In genomic region chr12:76018111-76018510, GRCh38 we compare ENCODE assay signal across 10 cellular contexts. TPM values are rescaled to one million over a fixed set of nuclear protein-coding genes. Genes with fewer than 3 reads are reported as not detected.
DNase-seq lines count a peak whose midpoint lies in the region; ATAC-seq and TF ChIP-seq lines count a peak whose summit lies in the region.
"Had no signal": no experiment of that assay in that cellular context is flagged by ENCODE, and none has a peak within 500 bp of the region (broad histone marks: within the 10 kb centered on the region; RNA-seq: fewer than 3 reads in every experiment).

No MANE protein-coding gene starts in this region.

- H2BK15ac ChIP-seq in IMR-90 (ENCODE audit: low read depth, low read length) = peak overlapping the region; percentile 7; the same call in 2 of the 3 replicates

- H4K91ac ChIP-seq in IMR-90 (ENCODE audit: insufficient read depth, low read depth, low read length) = peak overlapping the region; percentile 67

- H4K5ac ChIP-seq in IMR-90 (ENCODE audit: low read depth, low read length) = peak overlapping the region; percentile 1; the same call in 1 of the 2 replicates

- H3K4me3 Mint-ChIP-seq in CD4-positive, alpha-beta T cell = no peak overlapping the region

- H3K36me3 ChIP-seq in IMR-90 (ENCODE audit: control insufficient read depth, insufficient read depth, low read length) (no peaks in the 10 kb centered on the region), lower lobe of right lung (no peaks in the 10 kb centered on the region)
- H3K36me3 ChIP-seq: right lobe of liver had no signal

- CTCF ChIA-PET in IMR-90 (lab: Yijun Ruan, JAX) = interaction anchor here (0.7 kb wide), 1 partner anchor 366 kb away, joined by 4 read pairs; no protein-coding TSS in a partner anchor
- CTCF ChIA-PET in CD4-positive, alpha-beta T cell (lab: Charles Lee) = no interaction called here

- TF ChIP-seq POLR2A in IMR-90 (IDR thresholded peaks at IDR 0.05; ENCODE audit: low read depth, low read length) = no peak
- TF ChIP-seq POLR2A in erythroblast (IDR thresholded peaks at IDR 0.05; ENCODE audit: low read length) = no peak

- peaks cover 26% of the 10 kb centered on the region for H3K4me1 Mint-ChIP-seq in CD4-positive, alpha-beta T cell (ENCODE audit: low read depth)

- H3K9me1 ChIP-seq in IMR-90 (ENCODE audit: insufficient read depth, low read length) = peaks cover 8% of the 10 kb centered on the region; the same call in 1 of the 2 replicates

- H3K9me3 ChIP-seq in IMR-90 (ENCODE audit: control insufficient read depth, insufficient read depth, low read length) (no peaks in the 10 kb centered on the region), lower lobe of right lung (no peaks in the 10 kb centered on the region)
- no peaks in the 10 kb centered on the region for H3K9me3 ChIP-seq in CD4-positive, alpha-beta T cell (ENCODE audit: control insufficient read depth, low read length)
- H3K9me3 ChIP-seq: right lobe of liver had no signal

- POLR2A ChIA-PET in IMR-90 (lab: Charles Lee; ENCODE audit: unreplicated experiment) = no interaction called here
- POLR2A ChIA-PET in CD4-positive, alpha-beta T cell (lab: Charles Lee) = no interaction called here

- dilution Hi-C loops in IMR-90 (cut with HindIII; ENCODE audit: low sequenced_read_pairs, unreplicated experiment) = no loop called here

- no peaks in the 10 kb centered on the region for H3K27me3 Mint-ChIP-seq in CD4-positive, alpha-beta T cell

- no peak for TF ChIP-seq RAD21 in IMR-90 (IDR thresholded peaks at IDR 0.05; ENCODE audit: low read length)

- DNase-seq in CD1c-positive myeloid dendritic cell (ENCODE audit: extremely low spot score) (peak; percentile 39), IMR-90 (peak; percentile 61), cardiac fibroblast (ENCODE audit: low read depth in 2 of 2) (peak; percentile 54 to 85), lower lobe of right lung (no peak), erythroblast (lab: John Stamatoyannopoulos, UW) (no peak)
- DNase-seq in CD4-positive, alpha-beta T cell = no peak
- DNase-seq: right lobe of liver had no signal

- H2AFZ ChIP-seq in IMR-90 (replicated peaks; ENCODE audit: low read length, poor library complexity) = peak overlapping the region; percentile 39

- H2AK5ac ChIP-seq in IMR-90 (ENCODE audit: low read depth, low read length) = peak overlapping the region; percentile 77

- no peaks in the 10 kb centered on the region for H3K36me3 Mint-ChIP-seq in CD4-positive, alpha-beta T cell (ENCODE audit: low read depth)
- H3K36me3 Mint-ChIP-seq: activated naive CD4-positive, alpha-beta T cell treated with anti-CD3 and anti-CD28 coated beads, Interleukin-2, amount 50 U/mL, for 72 hours had no signal

- no peak overlapping the region for H3K27ac Mint-ChIP-seq in CD4-positive, alpha-beta T cell
- H3K27ac Mint-ChIP-seq: activated naive CD4-positive, alpha-beta T cell treated with anti-CD3 and anti-CD28 coated beads, Interleukin-2, amount 50 U/mL, for 72 hours had no signal

- H2BK5ac ChIP-seq in IMR-90 (ENCODE audit: low read depth, low read length, poor library complexity, severe bottlenecking) = peak overlapping the region; percentile 20

- H3K4me3 ChIP-seq in IMR-90 (ENCODE audit: insufficient read depth, low read depth, low read length) = no peak overlapping the region
- H3K4me3 ChIP-seq in cardiac fibroblast (replicated peaks in 1 of 2; ENCODE audit: low read depth in 2 of 2, low read length in 2 of 2) = no peak overlapping the region
- no peak overlapping the region for H3K4me3 ChIP-seq in lower lobe of right lung
- H3K4me3 ChIP-seq: right lobe of liver had no signal

- peak overlapping the region; percentile 7; the same call in 1 of the 2 replicates for H3K9ac ChIP-seq in IMR-90 (ENCODE audit: low read depth, low read length)

- no peaks in the 10 kb centered on the region for H4K20me1 ChIP-seq in IMR-90 (ENCODE audit: insufficient read depth, low read length)

- no peak for TF ChIP-seq CTCF in IMR-90 (conservative IDR thresholded peaks at IDR 0.05; ENCODE audit: low read depth, low read length)
- no peak for TF ChIP-seq CTCF in cardiac fibroblast (IDR thresholded peaks at IDR 0.05; ENCODE audit: low read depth, low read length)
- TF ChIP-seq CTCF in lower lobe of right lung (IDR thresholded peaks at IDR 0.05) = no peak
- TF ChIP-seq CTCF in CD4-positive, alpha-beta T cell (IDR thresholded peaks at IDR 0.05) = no peak

- intact Hi-C loops in IMR-90 (cut with micrococcal nuclease) = no loop called here
- intact Hi-C loops in lower lobe of right lung (cut with DNase I) = no loop called here
- intact Hi-C loops in CD4-positive, alpha-beta T cell (cut with DNase I, micrococcal nuclease) = no loop called here

- H3K4me2 ChIP-seq in IMR-90 (ENCODE audit: low read depth, low read length) = no peak overlapping the region

- no peak overlapping the region; the same call in 1 of the 2 replicates for H3K56ac ChIP-seq in IMR-90 (ENCODE audit: extremely low read depth, insufficient read depth, low read length)

- H3K27ac ChIP-seq in IMR-90 (ENCODE audit: insufficient read depth, low read length) (peak overlapping the region; percentile 12), lower lobe of right lung (peak overlapping the region; percentile 12)
- H3K27ac ChIP-seq in CD4-positive, alpha-beta T cell (ENCODE audit: low read depth, low read length) = no peak overlapping the region
- H3K27ac ChIP-seq: right lobe of liver had no signal

- peak overlapping the region; percentile 39 for H3K23ac ChIP-seq in IMR-90 (ENCODE audit: low read depth, low read length)

- BruUV-seq in IMR-90 (replicated peaks; lab: Mats Ljungman, UMichigan) = no TSS peak

- peak overlapping the region; percentile 1 to 52 for H4K8ac ChIP-seq in IMR-90 (ENCODE audit: low read depth in 2 of 2, low read length in 2 of 2)

- peak overlapping the region; percentile 6 for H3K18ac ChIP-seq in IMR-90 (ENCODE audit: low read depth, low read length)

- in situ Hi-C loops in IMR-90 (cut with MboI; ENCODE audit: low sequenced_read_pairs) = no loop called here

- peak overlapping the region; percentile 86 for H2BK20ac ChIP-seq in IMR-90 (ENCODE audit: low read depth, low read length)

- WGBS in IMR-90 (ENCODE audit: extremely low coverage in 2 of 2, insufficient read length in 1 of 2), 2 experiments = 60% methylated on average over 1 of the region's 6 CpGs; no CpG with 5 or more reads in 1 of the 2 experiments

- ATAC-seq in IMR-90 (ENCODE audit: low read depth) = no peak
- peak; percentile 78 to 82 for ATAC-seq in lower lobe of right lung
- no peak for ATAC-seq in GM18502 (IDR thresholded peaks at IDR 0.05; ENCODE audit: poor library complexity, unreplicated experiment)
- no peak for ATAC-seq in CD4-positive, alpha-beta T cell (ENCODE audit: poor library complexity)
- ATAC-seq in HG02588 (IDR thresholded peaks at IDR 0.05; ENCODE audit: unreplicated experiment) = no peak
- ATAC-seq: activated naive CD4-positive, alpha-beta T cell treated with anti-CD3 and anti-CD28 coated beads, Interleukin-2, amount 50 U/mL, for 72 hours had no signal

- H3K79me1 ChIP-seq in IMR-90 (ENCODE audit: low read depth in 1 of 2, low read length in 2 of 2) = peaks cover 0 to 18% of the 10 kb centered on the region in 2 experiments

- no peaks in the 10 kb centered on the region for H3K9me3 Mint-ChIP-seq in CD4-positive, alpha-beta T cell
- H3K9me3 Mint-ChIP-seq: activated naive CD4-positive, alpha-beta T cell treated with anti-CD3 and anti-CD28 coated beads, Interleukin-2, amount 50 U/mL, for 72 hours had no signal

- H3K4me1 ChIP-seq in IMR-90 (ENCODE audit: control insufficient read depth, insufficient read depth, low read length) = peaks cover 18% of the 10 kb centered on the region
- H3K4me1 ChIP-seq in lower lobe of right lung = peaks cover 17% of the 10 kb centered on the region
- H3K4me1 ChIP-seq: right lobe of liver had no signal

- peak overlapping the region; percentile 86 for H2BK120ac ChIP-seq in IMR-90 (ENCODE audit: low read depth, low read length)

- peak overlapping the region; percentile 18 for H2AK9ac ChIP-seq in IMR-90 (replicated peaks; ENCODE audit: low read depth, low read length, poor library complexity)

- H3K14ac ChIP-seq in IMR-90 (replicated peaks; ENCODE audit: low read depth, low read length) = peak overlapping the region; percentile 24

- H3K27me3 ChIP-seq in IMR-90 (ENCODE audit: control insufficient read depth, insufficient read depth, low read length) (no peaks in the 10 kb centered on the region), lower lobe of right lung (ENCODE audit: low read depth) (no peaks in the 10 kb centered on the region)
- no peaks in the 10 kb centered on the region for H3K27me3 ChIP-seq in CD4-positive, alpha-beta T cell (ENCODE audit: control insufficient read depth, insufficient read depth, low read length)
- H3K27me3 ChIP-seq: right lobe of liver had no signal

- peak overlapping the region; percentile 75 for H3K4ac ChIP-seq in IMR-90 (ENCODE audit: low read depth, low read length)

TF ChIP-seq in IMR-90, 13 proteins besides CTCF, POLR2A, EP300 and RAD21:
- TF ChIP-seq CHD1 (IDR thresholded peaks at IDR 0.05; ENCODE audit: low read depth, low read length) (no peak), CEBPB (IDR thresholded peaks at IDR 0.05; ENCODE audit: low read depth, low read length) (peak; percentile 63; the same call in 1 of the 2 replicates)

RNA-seq across cellular contexts. Expression of gene PHLDA1, which starts 13.5 kb away (rescaled TPM):
- total RNA-seq in IMR-90 (2012; rRNA removed) (27.8 and 47.8 TPM in 2 replicates), lower lobe of right lung (12.2 TPM)
- 28.9 and 32.4 TPM in 2 replicates for polyA plus RNA-seq in IMR-90 (2012; rRNA removed)
- 38.1 and 58.3 TPM in 2 replicates for polyA plus RNA-seq in IMR-90 (2012; cell fraction: cytosol; rRNA removed)
- 63.4 and 81.1 TPM in 2 replicates for polyA plus RNA-seq in IMR-90 (2012; cell fraction: nucleus; rRNA removed; ENCODE audit: low replicate concordance)
- 1 to 10 TPM; 6.5 TPM for total RNA-seq in CD4-positive, alpha-beta T cell

Comparison
In these comparisons a context has a peak if more than half of its experiments do, and no peak if none do; other contexts are left out.
1. DNase-seq: peak in CD1c-positive myeloid dendritic cell (single experiment), IMR-90 (single experiment) and cardiac fibroblast (2 of 2); none in lower lobe of right lung (single experiment), CD4-positive, alpha-beta T cell (0 of 10) and erythroblast (0 of 2).
2. ATAC-seq: peak in lower lobe of right lung (2 of 2); none in IMR-90 (single experiment), GM18502 (single experiment), CD4-positive, alpha-beta T cell (single experiment) and HG02588 (single experiment).